Comparison of ENCODE assay signal across 8 cellular contexts in genomic region chr4:185115827-185116232, GRCh38. TPM values are rescaled to one million over a fixed set of nuclear protein-coding genes. Genes with fewer than 3 reads are reported as not detected.
DNase-seq lines count a peak whose midpoint lies in the region; ATAC-seq and TF ChIP-seq lines count a peak whose summit lies in the region.
"Had no signal": no experiment of that assay in that cellular context is flagged by ENCODE, and none has a peak within 500 bp of the region (broad histone marks: within the 10 kb centered on the region; RNA-seq: fewer than 3 reads in every experiment).

No MANE protein-coding gene starts in this region.

- H3K4me1 ChIP-seq in testis = peaks cover 13% of the 10 kb centered on the region
- H3K4me1 ChIP-seq in effector memory CD4-positive, alpha-beta T cell (ENCODE audit: control insufficient read depth, insufficient read depth, low read length, poor library complexity, severe bottlenecking) = no peaks in the 10 kb centered on the region

- no peaks in the 10 kb centered on the region for H3K27me3 Mint-ChIP-seq in WTC11 (ENCODE audit: low read depth)

- CTCF ChIA-PET in WTC11 (lab: Charles Lee) = interaction anchor here (0.5 to 1.9 kb wide), 12 partner anchors 10 to 913 kb away, joined by 3 to 14 read pairs (median 4); partner anchors contain the start of gene SLC25A4

- H3K4me3 ChIP-seq in testis = no peak overlapping the region
- no peak overlapping the region for H3K4me3 ChIP-seq in effector memory CD4-positive, alpha-beta T cell (ENCODE audit: insufficient read depth, low read depth, low read length, poor library complexity, severe bottlenecking)

- no peak for TF ChIP-seq CTCF in WTC11 (IDR thresholded peaks at IDR 0.05)
- TF ChIP-seq CTCF in testis (IDR thresholded peaks at IDR 0.05) = no peak

- H3K36me3 ChIP-seq in testis (ENCODE audit: low read depth, missing control alignments) = no peaks in the 10 kb centered on the region
- H3K36me3 ChIP-seq in effector memory CD4-positive, alpha-beta T cell (ENCODE audit: control insufficient read depth, insufficient read depth, low read length) = no peaks in the 10 kb centered on the region

- TF ChIP-seq POLR2A in testis (IDR thresholded peaks at IDR 0.05) = no peak

- ATAC-seq in WTC11 = peak; percentile 98
- ATAC-seq in HG03108 (IDR thresholded peaks at IDR 0.05; ENCODE audit: unreplicated experiment) = no peak
- ATAC-seq in GM21390 (IDR thresholded peaks at IDR 0.05; ENCODE audit: unreplicated experiment) = no peak

- H3K9me3 ChIP-seq in testis = no peaks in the 10 kb centered on the region
- no peaks in the 10 kb centered on the region for H3K9me3 ChIP-seq in effector memory CD4-positive, alpha-beta T cell (ENCODE audit: control insufficient read depth, low read length)

- H3K36me3 Mint-ChIP-seq in WTC11 = no peaks in the 10 kb centered on the region

- no peak overlapping the region for H3K4me3 Mint-ChIP-seq in WTC11

- DNase-seq in KBM-7 (peak; percentile 78), WTC11 (ENCODE audit: low spot score) (peak; percentile 66), inferior parietal cortex (ENCODE audit: extremely low spot score) (peak; percentile 23), testis (peak; percentile 91)
- no peak for DNase-seq in effector memory CD4-positive, alpha-beta T cell
- DNase-seq: NCI-H2029 treated with DMSO at 0.1 percent for 48 hours had no signal

- POLR2A ChIA-PET in WTC11 (lab: Charles Lee) = interaction anchor here (0.9 to 1.8 kb wide), 4 partner anchors 13 to 98 kb away, joined by 3 to 5 read pairs (median 4); partner anchors contain the start of genes HELT and SLC25A4

- no peak overlapping the region for H3K27ac ChIP-seq in testis
- no peak overlapping the region for H3K27ac ChIP-seq in effector memory CD4-positive, alpha-beta T cell (ENCODE audit: insufficient read depth, low read length, poor library complexity, severe bottlenecking)

- intact Hi-C loops in testis (cut with DNase I; ENCODE audit: low total_unique reads) = no loop called here

- no peaks in the 10 kb centered on the region for H3K9me3 Mint-ChIP-seq in WTC11

- no peaks in the 10 kb centered on the region for H3K27me3 ChIP-seq in testis
- H3K27me3 ChIP-seq in effector memory CD4-positive, alpha-beta T cell (replicated peaks; ENCODE audit: control insufficient read depth, insufficient read depth, low read length, poor library complexity, severe bottlenecking) = peaks cover 7% of the 10 kb centered on the region

- WGBS in testis, 2 donors = 7 to 8% methylated on average over 9 of the region's 9 CpGs

- in situ Hi-C loops in KBM-7 (cut with MboI; ENCODE audit: low pct_unique_long_range_greater_than_20kb, low sequenced_read_pairs) = loop anchor here (25.0 kb wide), 1 partner anchor 379 kb away; the partner anchor contains the start of gene CENPU

- H3K27ac Mint-ChIP-seq in WTC11 = peak overlapping the region; percentile 90

- peaks cover 59% of the 10 kb centered on the region for H3K4me1 Mint-ChIP-seq in WTC11

TF ChIP-seq in WTC11, 78 proteins besides CTCF, POLR2A, EP300 and RAD21 (continues in another document):
- TF ChIP-seq ZNF232 (CRISPR knock-in tag; IDR thresholded peaks at IDR 0.05) (0 out of 2 replicates have a peak, but pooled peaks have one; percentile 63), JUN (CRISPR knock-in tag; IDR thresholded peaks at IDR 0.05) (no peak), USF2 (CRISPR knock-in tag; IDR thresholded peaks at IDR 0.05) (no peak), ATF6 (CRISPR knock-in tag; IDR thresholded peaks at IDR 0.05) (no peak), PRRX2 (CRISPR knock-in tag; IDR thresholded peaks at IDR 0.05) (no peak), STAT6 (CRISPR knock-in tag; conservative IDR thresholded peaks at IDR 0.05; ENCODE audit: low read depth) (no peak), ATF1 (CRISPR knock-in tag; IDR thresholded peaks at IDR 0.05) (no peak), MLX (CRISPR knock-in tag; IDR thresholded peaks at IDR 0.05) (no peak)
- TF ChIP-seq, protein P1, sequence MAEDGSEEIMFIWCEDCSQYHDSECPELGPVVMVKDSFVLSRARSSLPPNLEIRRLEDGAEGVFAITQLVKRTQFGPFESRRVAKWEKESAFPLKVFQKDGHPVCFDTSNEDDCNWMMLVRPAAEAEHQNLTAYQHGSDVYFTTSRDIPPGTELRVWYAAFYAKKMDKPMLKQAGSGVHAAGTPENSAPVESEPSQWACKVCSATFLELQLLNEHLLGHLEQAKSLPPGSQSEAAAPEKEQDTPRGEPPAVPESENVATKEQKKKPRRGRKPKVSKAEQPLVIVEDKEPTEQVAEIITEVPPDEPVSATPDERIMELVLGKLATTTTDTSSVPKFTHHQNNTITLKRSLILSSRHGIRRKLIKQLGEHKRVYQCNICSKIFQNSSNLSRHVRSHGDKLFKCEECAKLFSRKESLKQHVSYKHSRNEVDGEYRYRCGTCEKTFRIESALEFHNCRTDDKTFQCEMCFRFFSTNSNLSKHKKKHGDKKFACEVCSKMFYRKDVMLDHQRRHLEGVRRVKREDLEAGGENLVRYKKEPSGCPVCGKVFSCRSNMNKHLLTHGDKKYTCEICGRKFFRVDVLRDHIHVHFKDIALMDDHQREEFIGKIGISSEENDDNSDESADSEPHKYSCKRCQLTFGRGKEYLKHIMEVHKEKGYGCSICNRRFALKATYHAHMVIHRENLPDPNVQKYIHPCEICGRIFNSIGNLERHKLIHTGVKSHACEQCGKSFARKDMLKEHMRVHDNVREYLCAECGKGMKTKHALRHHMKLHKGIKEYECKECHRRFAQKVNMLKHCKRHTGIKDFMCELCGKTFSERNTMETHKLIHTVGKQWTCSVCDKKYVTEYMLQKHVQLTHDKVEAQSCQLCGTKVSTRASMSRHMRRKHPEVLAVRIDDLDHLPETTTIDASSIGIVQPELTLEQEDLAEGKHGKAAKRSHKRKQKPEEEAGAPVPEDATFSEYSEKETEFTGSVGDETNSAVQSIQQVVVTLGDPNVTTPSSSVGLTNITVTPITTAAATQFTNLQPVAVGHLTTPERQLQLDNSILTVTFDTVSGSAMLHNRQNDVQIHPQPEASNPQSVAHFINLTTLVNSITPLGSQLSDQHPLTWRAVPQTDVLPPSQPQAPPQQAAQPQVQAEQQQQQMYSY (CRISPR knock-in tag; IDR thresholded peaks at IDR 0.05) = no peak
- TF ChIP-seq, protein P2, sequence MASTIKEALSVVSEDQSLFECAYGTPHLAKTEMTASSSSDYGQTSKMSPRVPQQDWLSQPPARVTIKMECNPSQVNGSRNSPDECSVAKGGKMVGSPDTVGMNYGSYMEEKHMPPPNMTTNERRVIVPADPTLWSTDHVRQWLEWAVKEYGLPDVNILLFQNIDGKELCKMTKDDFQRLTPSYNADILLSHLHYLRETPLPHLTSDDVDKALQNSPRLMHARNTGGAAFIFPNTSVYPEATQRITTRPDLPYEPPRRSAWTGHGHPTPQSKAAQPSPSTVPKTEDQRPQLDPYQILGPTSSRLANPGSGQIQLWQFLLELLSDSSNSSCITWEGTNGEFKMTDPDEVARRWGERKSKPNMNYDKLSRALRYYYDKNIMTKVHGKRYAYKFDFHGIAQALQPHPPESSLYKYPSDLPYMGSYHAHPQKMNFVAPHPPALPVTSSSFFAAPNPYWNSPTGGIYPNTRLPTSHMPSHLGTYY (CRISPR knock-in tag; IDR thresholded peaks at IDR 0.05) = no peak

RNA-seq across cellular contexts. Expression of gene SLC25A4, which starts 27.2 kb away (rescaled TPM):
- total RNA-seq in WTC11 (2021) (40.2 to 44.6 TPM (median 43.9 TPM) in 3 replicates), testis (100 to 1,000 TPM in 1 of 2 donors, 10 to 100 TPM in 1; 60.5 to 104 TPM)
- 58.7 TPM for polyA plus RNA-seq in testis (ENCODE audit: insufficient read depth, low read depth, low replicate concordance)

Comparison
In these comparisons a context has a peak if more than half of its experiments do, and no peak if none do; other contexts are left out.
1. DNase-seq: peak in KBM-7 (single experiment), WTC11 (single experiment), inferior parietal cortex (single experiment) and testis (single experiment); none in effector memory CD4-positive, alpha-beta T cell (0 of 3).